10 cellular contexts compared by ENCODE assay signal in the genomic region with DNA sequence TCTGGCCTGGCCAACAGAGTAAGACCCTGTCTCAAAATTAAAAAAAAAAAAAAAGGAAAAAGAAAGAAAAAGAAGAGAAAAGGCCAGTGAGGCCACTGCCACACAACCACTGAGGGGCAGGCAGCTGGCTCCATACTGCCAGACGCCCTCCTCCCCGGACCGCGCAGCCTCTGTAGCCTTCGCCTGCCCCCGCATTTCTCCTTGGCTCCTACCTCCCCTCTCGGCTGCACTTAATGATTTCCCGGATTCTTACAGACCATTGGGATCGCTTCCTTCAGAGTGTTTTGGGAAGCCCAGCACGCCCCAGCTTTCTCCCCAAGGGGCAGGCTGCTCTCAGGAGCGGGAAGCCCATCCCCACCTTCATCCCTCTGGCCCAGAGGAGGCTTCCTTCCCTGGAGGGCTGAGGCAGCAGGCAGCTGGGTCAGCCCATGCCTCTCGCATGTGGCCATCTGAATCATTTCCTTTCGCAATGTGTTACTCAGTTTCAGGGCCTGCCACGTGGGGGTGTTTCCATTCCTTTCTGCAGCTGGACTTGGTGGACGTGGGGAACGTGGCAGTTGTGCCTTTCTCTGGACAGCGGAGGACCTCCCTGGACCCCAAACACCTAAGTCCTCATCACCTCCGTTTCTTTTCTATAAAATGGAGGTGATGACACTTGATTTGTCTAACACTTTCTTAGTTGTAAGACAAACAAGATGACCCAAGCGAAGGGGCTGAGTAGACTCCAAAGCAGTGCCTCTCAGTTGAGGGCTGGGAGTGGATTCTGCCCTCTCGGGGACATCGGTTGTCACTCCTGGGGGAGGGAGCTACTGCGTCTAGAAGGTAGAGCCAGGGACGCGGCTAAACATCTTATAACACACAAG. TPM values are rescaled to one million over a fixed set of nuclear protein-coding genes. Genes with fewer than 3 reads are reported as not detected.
DNase-seq lines count a peak whose midpoint lies in the region; ATAC-seq and TF ChIP-seq lines count a peak whose summit lies in the region.
"Had no signal": no experiment of that assay in that cellular context is flagged by ENCODE, and none has a peak within 500 bp of the region (broad histone marks: within the 10 kb centered on the region; RNA-seq: fewer than 3 reads in every experiment).

No MANE protein-coding gene starts in this region.

- no peaks in the 10 kb centered on the region for H3K9me3 ChIP-seq in adrenal gland (replicated peaks in 1 of 3)
- H3K9me3 ChIP-seq in heart right ventricle: no peaks in the 10 kb centered on the region
- H3K9me3 ChIP-seq in WERI-Rb-1 (ENCODE audit: severe bottlenecking): no peaks in the 10 kb centered on the region

- intact Hi-C loops in adrenal gland (cut with DNase I): no loop called here
- intact Hi-C loops in heart right ventricle (cut with DNase I): no loop called here

- no peaks in the 10 kb centered on the region for H3K36me3 Mint-ChIP-seq in stimulated activated effector memory CD8-positive, alpha-beta T cell treated with anti-CD3 and anti-CD28 coated beads, Interleukin-12 subunit alpha, Interleukin-12 subunit beta, amount 100 ng/mL, for 72 hours

- H3K36me3 ChIP-seq in adrenal gland (replicated peaks in 1 of 2): no peaks in the 10 kb centered on the region
- no peaks in the 10 kb centered on the region for H3K36me3 ChIP-seq in heart right ventricle
- no peaks in the 10 kb centered on the region for H3K36me3 ChIP-seq in WERI-Rb-1

- H3K27me3 ChIP-seq in adrenal gland: no peaks in the 10 kb centered on the region
- H3K27me3 ChIP-seq in heart right ventricle: no peaks in the 10 kb centered on the region
- no peaks in the 10 kb centered on the region for H3K27me3 ChIP-seq in WERI-Rb-1 (ENCODE audit: insufficient read depth, low read depth, severe bottlenecking)

- TF ChIP-seq CTCF in adrenal gland (IDR thresholded peaks at IDR 0.05) (peak in 1 of 6 experiments; percentile 7), heart right ventricle (IDR thresholded peaks at IDR 0.05) (peak in 1 of 9 donors; percentile 24), WERI-Rb-1 (IDR thresholded peaks at IDR 0.05; ENCODE audit: low read depth, low read length) (no peak)

- ATAC-seq in heart right ventricle (peak; percentile 67 to 89 (median 84)), HG03025 (IDR thresholded peaks at IDR 0.05; ENCODE audit: low FRiP score, unreplicated experiment) (no peak), GM18867 (IDR thresholded peaks at IDR 0.05; ENCODE audit: unreplicated experiment) (no peak)
- peak; percentile 46 for ATAC-seq in stimulated activated effector memory CD8-positive, alpha-beta T cell treated with anti-CD3 and anti-CD28 coated beads, Interleukin-12 subunit alpha, Interleukin-12 subunit beta, amount 100 ng/mL, for 72 hours

- H3K4me1 ChIP-seq in adrenal gland (replicated peaks in 1 of 2) (peaks cover 10 to 38% of the 10 kb centered on the region in 2 donors), heart right ventricle (peaks cover 0 to 73% (median 42%) of the 10 kb centered on the region in 9 donors)

- H3K4me3 ChIP-seq in adrenal gland: no peak overlapping the region
- H3K4me3 ChIP-seq in heart right ventricle: no peak overlapping the region
- H3K4me3 ChIP-seq in WERI-Rb-1 (ENCODE audit: low read depth, low read length): no peak overlapping the region

- WGBS in adrenal gland, 4 donors: 69 to 81% (median 78%) methylated on average over 21 to 24 of the region's 24 CpGs
- WGBS in heart right ventricle, 2 donors: 56 to 62% methylated on average over 24 of the region's 24 CpGs

- TF ChIP-seq POLR2A in adrenal gland (IDR thresholded peaks at IDR 0.05): no peak

- peak overlapping the region in 1 of 5 donors; percentile 56 for H3K27ac ChIP-seq in adrenal gland
- peak overlapping the region in 8 of 10 donors; percentile 2 to 88 (median 58) for H3K27ac ChIP-seq in heart right ventricle
- H3K27ac ChIP-seq in WERI-Rb-1: no peak overlapping the region

- DNase-seq in H4 (ENCODE audit: low spot score): peak; percentile 75
- peak; percentile 53 to 88 (median 76) for DNase-seq in adrenal gland
- peak; percentile 52 to 69 for DNase-seq in heart right ventricle
- DNase-seq in stimulated activated effector memory CD8-positive, alpha-beta T cell treated with anti-CD3 and anti-CD28 coated beads, Interleukin-12 subunit alpha, Interleukin-12 subunit beta, amount 100 ng/mL, for 72 hours (ENCODE audit: low spot score in 2 of 2): no peak
- DNase-seq in WERI-Rb-1: no peak
- DNase-seq in activated naive CD4-positive, alpha-beta T cell (lab: John Stamatoyannopoulos, UW): no peak

- no peaks in the 10 kb centered on the region for H3K9me3 Mint-ChIP-seq in stimulated activated effector memory CD8-positive, alpha-beta T cell treated with anti-CD3 and anti-CD28 coated beads, Interleukin-12 subunit alpha, Interleukin-12 subunit beta, amount 100 ng/mL, for 72 hours
- H3K9me3 Mint-ChIP-seq: memory B cell; stimulated activated naive CD8-positive, alpha-beta T cell treated with anti-CD3 and anti-CD28 coated beads, Interleukin-15, Interleukin-2, amounts not matched to agents 100 ng/mL and 50 ng/mL, for 24 hours had no signal

- peaks cover 14% of the 10 kb centered on the region for H3K4me1 Mint-ChIP-seq in stimulated activated effector memory CD8-positive, alpha-beta T cell treated with anti-CD3 and anti-CD28 coated beads, Interleukin-12 subunit alpha, Interleukin-12 subunit beta, amount 100 ng/mL, for 72 hours

- H3K4me3 Mint-ChIP-seq in stimulated activated effector memory CD8-positive, alpha-beta T cell treated with anti-CD3 and anti-CD28 coated beads, Interleukin-12 subunit alpha, Interleukin-12 subunit beta, amount 100 ng/mL, for 72 hours: no peak overlapping the region
- H3K4me3 Mint-ChIP-seq: memory B cell; stimulated activated naive CD8-positive, alpha-beta T cell treated with anti-CD3 and anti-CD28 coated beads, Interleukin-15, Interleukin-2, amounts not matched to agents 100 ng/mL and 50 ng/mL, for 24 hours had no signal

- H3K27ac Mint-ChIP-seq in stimulated activated effector memory CD8-positive, alpha-beta T cell treated with anti-CD3 and anti-CD28 coated beads, Interleukin-12 subunit alpha, Interleukin-12 subunit beta, amount 100 ng/mL, for 72 hours: no peak overlapping the region
- H3K27ac Mint-ChIP-seq: memory B cell; stimulated activated naive CD8-positive, alpha-beta T cell treated with anti-CD3 and anti-CD28 coated beads, Interleukin-15, Interleukin-2, amounts not matched to agents 100 ng/mL and 50 ng/mL, for 24 hours had no signal

RNA-seq across cellular contexts. Expression of gene SLC2A5, which starts 2.3 kb away (rescaled TPM):
- total RNA-seq in H4 (2014; rRNA removed; shearing (Covaris generic)): 0.47 and 1.7 TPM in 2 replicates
- total RNA-seq in adrenal gland (10 to 100 TPM in 5 of 8 donors, 1 to 10 TPM in 3; 1.1 to 29.9 (median 14.9) TPM), heart right ventricle (10 to 100 TPM in 1 of 10 donors, 1 to 10 TPM in 9; 1.3 to 15.6 (median 4.3) TPM)
- polyA plus RNA-seq in adrenal gland (1 to 10 TPM; 2.4 to 5.7 (median 2.8) TPM), heart right ventricle (1 to 10 TPM in 1 of 2 donors, under 1 TPM in 1; 0.39 to 1.7 TPM)

RNA-seq across cellular contexts. Expression of gene SLC2A7, which starts 41.0 kb away (rescaled TPM):
- not detected in 2 replicates for total RNA-seq in H4 (2014; rRNA removed; shearing (Covaris generic))
- not detected for total RNA-seq in adrenal gland
- not detected for polyA plus RNA-seq in adrenal gland
- total RNA-seq in heart right ventricle: under 1 TPM in 1 of 10 donors, not detected in 9; 0.16 TPM
- polyA plus RNA-seq in heart right ventricle: not detected

Comparison
In these comparisons a context has a peak if more than half of its experiments do, and no peak if none do; other contexts are left out.
1. DNase-seq: peak in H4 (single experiment), adrenal gland (7 of 7) and heart right ventricle (2 of 2); none in stimulated activated effector memory CD8-positive, alpha-beta T cell treated with anti-CD3 and anti-CD28 coated beads, Interleukin-12 subunit alpha, Interleukin-12 subunit beta, amount 100 ng/mL, for 72 hours (0 of 2), WERI-Rb-1 (single experiment) and activated naive CD4-positive, alpha-beta T cell (0 of 4).
2. ATAC-seq: peak in heart right ventricle (8 of 8) and stimulated activated effector memory CD8-positive, alpha-beta T cell treated with anti-CD3 and anti-CD28 coated beads, Interleukin-12 subunit alpha, Interleukin-12 subunit beta, amount 100 ng/mL, for 72 hours (single experiment); none in HG03025 (single experiment) and GM18867 (single experiment).